ENCODE assay signal across 27 cellular contexts in genomic region chr3:11055496-11055895, GRCh38.
"Had no signal": no experiment of that assay in that cellular context is flagged by ENCODE, and none has a peak within 500 bp of the region (broad histone marks: within the 10 kb centered on the region; RNA-seq: fewer than 3 reads in every experiment).

No MANE protein-coding gene starts in this region.

- H3K4me3 ChIP-seq: stomach, suprapubic skin, testis, thoracic aorta, thyroid gland, tibial artery, tibial nerve, transverse colon, upper lobe of left lung, upper lobe of right lung, uterus, vagina had no signal

- H3K9me3 ChIP-seq: stomach, suprapubic skin, testis, thoracic aorta, thyroid gland, tibial artery, tibial nerve, transverse colon, upper lobe of left lung, upper lobe of right lung, uterus, vagina had no signal

- H3K27ac ChIP-seq: stomach, suprapubic skin, testis, thoracic aorta, thyroid gland, tibial artery, tibial nerve, transverse colon, upper lobe of left lung, upper lobe of right lung, uterus, vagina had no signal

- H3K4me1 ChIP-seq: testis, uterus had no signal

- ATAC-seq: stimulated activated effector memory CD8-positive, alpha-beta T cell treated with anti-CD3 and anti-CD28 coated beads, Interleukin-12 subunit alpha, Interleukin-12 subunit beta, amount 100 ng/mL, for 72 hours; stimulated activated memory B cell treated with anti-CD40 and anti-IgM and Interleukin-4, amounts not matched to agents 10 μg/mL and 1 μg/mL and 100 μg/mL, for 72 hours; stimulated activated naive B cell treated with anti-CD40 and anti-IgM and Interleukin-4, amounts not matched to agents 10 μg/mL and 1 μg/mL and 100 μg/mL, for 72 hours; stimulated activated naive CD8-positive, alpha-beta T cell treated with anti-CD3 and anti-CD28 coated beads, Interleukin-15, amount 100 ng/mL, for 72 hours; stimulated activated naive CD8-positive, alpha-beta T cell treated with anti-CD3 and anti-CD28 coated beads, Interleukin-15, Interleukin-2, amounts not matched to agents 100 U/mL and 50 U/mL, for 24 hours; upper lobe of right lung had no signal

- H3K36me3 ChIP-seq: stomach, suprapubic skin, thoracic aorta, thyroid gland, tibial artery, tibial nerve, transverse colon, upper lobe of left lung, upper lobe of right lung, uterus, vagina had no signal

- DNase-seq: stimulated activated CD4-positive, alpha-beta T cell treated with anti-CD3 and anti-CD28 coated beads, Interleukin-2, amount 100 ng/mL, for 48 hours; stimulated activated CD4-positive, alpha-beta T cell treated with anti-CD3 and anti-CD28 coated beads, Interleukin-4, amount 100 ng/mL, for 1 hour; stimulated activated CD4-positive, alpha-beta T cell treated with anti-CD3 and anti-CD28 coated beads, Interleukin-4, amount 100 ng/mL, for 24 hours; stimulated activated CD4-positive, alpha-beta T cell treated with anti-CD3 and anti-CD28 coated beads, Interleukin-4, amount 100 ng/mL, for 4 hours; stimulated activated CD8-positive, alpha-beta memory T cell treated with anti-CD3 and anti-CD28 coated beads, Interleukin-4, amount 100 ng/mL, for 48 hours; stimulated activated naive B cell treated with anti-CD40 and anti-IgM and Interleukin-4, amounts not matched to agents 10 μg/mL and 1 μg/mL and 100 μg/mL, for 72 hours; stimulated activated naive CD4-positive, alpha-beta T cell; stimulated activated naive CD4-positive, alpha-beta T cell treated with Interleukin-2 at 50 U/mL for 16 hours; stimulated activated naive CD8-positive, alpha-beta T cell treated with anti-CD3 and anti-CD28 coated beads, Interleukin-15, amount 100 ng/mL, for 72 hours; stimulated activated naive CD8-positive, alpha-beta T cell treated with anti-CD3 and anti-CD28 coated beads, Interleukin-15, Interleukin-2, amounts not matched to agents 100 U/mL and 50 U/mL, for 24 hours; stomach; substantia nigra; testis; thyroid gland; tibial artery; transverse colon; trophoblast cell; upper lobe of left lung; upper lobe of right lung; uterus had no signal

- FAIRE-seq: urothelium cell line had no signal

- H3K27me3 ChIP-seq: testis, thyroid gland, uterus, vagina had no signal
